In the genomic region with DNA sequence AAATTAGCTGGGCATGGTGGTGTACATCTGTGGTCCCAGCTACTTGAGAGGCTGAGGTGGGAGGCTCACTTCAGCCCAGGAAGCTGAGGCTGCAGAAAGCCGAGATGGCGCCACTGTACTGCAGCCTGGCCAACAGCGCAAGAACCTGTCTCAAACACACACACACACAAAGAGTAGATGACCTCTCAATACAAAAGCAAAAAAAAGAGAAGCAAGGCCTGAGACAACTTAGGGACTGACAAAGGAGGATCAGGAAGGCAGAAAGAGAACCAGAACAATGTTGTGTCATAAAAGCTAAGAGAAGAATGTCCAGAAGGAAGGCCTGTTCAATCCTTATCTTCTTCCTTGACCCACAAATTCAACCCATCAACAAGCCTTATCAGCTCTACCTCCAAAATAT, we compare ENCODE assay signal across 21 cellular contexts. TPM values are rescaled to one million over a fixed set of nuclear protein-coding genes. Genes with fewer than 3 reads are reported as not detected.
DNase-seq lines count a peak whose midpoint lies in the region; ATAC-seq and TF ChIP-seq lines count a peak whose summit lies in the region.
"Had no signal": no experiment of that assay in that cellular context is flagged by ENCODE, and none has a peak within 500 bp of the region (broad histone marks: within the 10 kb centered on the region; RNA-seq: fewer than 3 reads in every experiment).

No MANE protein-coding gene starts in this region.

- intact Hi-C loops in CD8-positive, alpha-beta T cell (cut with DNase I, micrococcal nuclease): no loop called here
- intact Hi-C loops in activated T-helper 1 cell treated with anti-CD3 and anti-CD28 coated beads, Interleukin-12 subunit alpha, Interleukin-12 subunit beta, Interleukin-2, Interleukin-4 antibody, amounts not matched to agents 30 ng/mL and 10 ng/mL and 1 ng/mL, durations not matched to agents 14 hours and 24 hours and 36 hours (cut with micrococcal nuclease): no loop called here
- intact Hi-C loops in activated T-helper 2 cell treated with anti-CD3 and anti-CD28 coated beads, Interferon-gamma antibody, Interleukin-2, Interleukin-4, amounts not matched to agents 10 μg/mL and 5 μg/mL and 100 μg/mL, durations not matched to agents 14 hours and 24 hours and 36 hours (cut with micrococcal nuclease): no loop called here
- intact Hi-C loops in activated CD4-positive, alpha-beta memory T cell treated with anti-CD3 and anti-CD28 coated beads for 36 hours (cut with micrococcal nuclease): no loop called here

- DNase-seq in CD1c-positive myeloid dendritic cell (ENCODE audit: extremely low spot score): peak; percentile 47
- DNase-seq in CD8-positive, alpha-beta T cell: no peak
- no peak for DNase-seq in activated T-helper 1 cell treated with anti-CD3 and anti-CD28 coated beads, Interleukin-12 subunit alpha, Interleukin-12 subunit beta, Interleukin-2, Interleukin-4 antibody, amounts not matched to agents 30 ng/mL and 10 ng/mL and 1 ng/mL, durations not matched to agents 14 hours and 24 hours and 36 hours (ENCODE audit: low spot score)
- no peak for DNase-seq in nephron progenitor cell
- DNase-seq in NCI-H2196 treated with DMSO at 0.1 percent for 48 hours (lab: John Stamatoyannopoulos, UW; ENCODE audit: unreplicated experiment): no peak
- DNase-seq in activated T-helper 2 cell treated with anti-CD3 and anti-CD28 coated beads, Interferon-gamma antibody, Interleukin-2, Interleukin-4, amounts not matched to agents 10 μg/mL and 5 μg/mL and 100 μg/mL, durations not matched to agents 14 hours and 24 hours and 36 hours (ENCODE audit: low spot score): no peak
- DNase-seq in activated CD4-positive, alpha-beta memory T cell treated with anti-CD3 and anti-CD28 coated beads for 36 hours: no peak
- DNase-seq: activated CD4-positive, alpha-beta T cell treated with anti-CD3 and anti-CD28 coated beads for 48 hours; activated gamma-delta T cell treated with Interleukin-2 at 50 U/mL for 16 hours; anterior cingulate cortex; COR-L47; DMS79; glutamatergic neuron; KG1; NCI-H1694 treated with DMSO at 0.1 percent for 48 hours; NCI-H774; SHP77 treated with DMSO at 0.1 percent for 48 hours; T-cell; uterus had no signal

- no peak overlapping the region for H3K27ac ChIP-seq in CD8-positive, alpha-beta T cell (ENCODE audit: low read depth, low read length)
- H3K27ac ChIP-seq: right lobe of liver, uterus had no signal

- ATAC-seq in CD8-positive, alpha-beta T cell: no peak
- ATAC-seq: T-cell had no signal

- H3K9me3 ChIP-seq in CD8-positive, alpha-beta T cell (ENCODE audit: low read length): no peaks in the 10 kb centered on the region
- H3K9me3 ChIP-seq: right lobe of liver, uterus had no signal

- peak overlapping the region; percentile 55 for H3K27ac Mint-ChIP-seq in CD8-positive, alpha-beta T cell
- H3K27ac Mint-ChIP-seq in activated T-helper 1 cell treated with anti-CD3 and anti-CD28 coated beads, Interleukin-12 subunit alpha, Interleukin-12 subunit beta, Interleukin-2, Interleukin-4 antibody, amounts not matched to agents 30 ng/mL and 10 ng/mL and 1 ng/mL, durations not matched to agents 14 hours and 24 hours and 36 hours: peak overlapping the region; percentile 49
- H3K27ac Mint-ChIP-seq in nephron progenitor cell: no peak overlapping the region
- no peak overlapping the region for H3K27ac Mint-ChIP-seq in activated T-helper 2 cell treated with anti-CD3 and anti-CD28 coated beads, Interferon-gamma antibody, Interleukin-2, Interleukin-4, amounts not matched to agents 10 μg/mL and 5 μg/mL and 100 μg/mL, durations not matched to agents 14 hours and 24 hours and 36 hours
- no peak overlapping the region for H3K27ac Mint-ChIP-seq in activated CD4-positive, alpha-beta memory T cell treated with anti-CD3 and anti-CD28 coated beads for 36 hours

- peaks cover 45% of the 10 kb centered on the region for H3K4me1 ChIP-seq in CD8-positive, alpha-beta T cell (ENCODE audit: insufficient read depth, low read length)

- POLR2A ChIA-PET in CD8-positive, alpha-beta T cell (lab: Charles Lee): no interaction called here
- POLR2A ChIA-PET in activated CD4-positive, alpha-beta memory T cell treated with anti-CD3 and anti-CD28 coated beads for 36 hours (lab: Charles Lee): no interaction called here

- CTCF ChIA-PET in CD8-positive, alpha-beta T cell (lab: Charles Lee): interaction anchor here (0.7 kb wide), 1 partner anchor 135 kb away, joined by 5 read pairs; no protein-coding TSS in a partner anchor
- CTCF ChIA-PET in activated CD4-positive, alpha-beta memory T cell treated with anti-CD3 and anti-CD28 coated beads for 36 hours (lab: Charles Lee): no interaction called here

- TF ChIP-seq CTCF in CD8-positive, alpha-beta T cell (IDR thresholded peaks at IDR 0.05): no peak
- no peak for TF ChIP-seq CTCF in nephron progenitor cell (IDR thresholded peaks at IDR 0.05)

- H3K4me1 Mint-ChIP-seq in CD8-positive, alpha-beta T cell (ENCODE audit: low read depth): peaks cover 70% of the 10 kb centered on the region
- H3K4me1 Mint-ChIP-seq in activated T-helper 1 cell treated with anti-CD3 and anti-CD28 coated beads, Interleukin-12 subunit alpha, Interleukin-12 subunit beta, Interleukin-2, Interleukin-4 antibody, amounts not matched to agents 30 ng/mL and 10 ng/mL and 1 ng/mL, durations not matched to agents 14 hours and 24 hours and 36 hours (ENCODE audit: low read depth): peaks cover 53% of the 10 kb centered on the region
- H3K4me1 Mint-ChIP-seq in nephron progenitor cell: peaks cover 35% of the 10 kb centered on the region
- peaks cover 43% of the 10 kb centered on the region for H3K4me1 Mint-ChIP-seq in activated T-helper 2 cell treated with anti-CD3 and anti-CD28 coated beads, Interferon-gamma antibody, Interleukin-2, Interleukin-4, amounts not matched to agents 10 μg/mL and 5 μg/mL and 100 μg/mL, durations not matched to agents 14 hours and 24 hours and 36 hours (ENCODE audit: low read depth)
- H3K4me1 Mint-ChIP-seq in activated CD4-positive, alpha-beta memory T cell treated with anti-CD3 and anti-CD28 coated beads for 36 hours (ENCODE audit: low read depth): peaks cover 72% of the 10 kb centered on the region

- H3K4me3 Mint-ChIP-seq in CD8-positive, alpha-beta T cell: peak overlapping the region; percentile 0
- no peak overlapping the region for H3K4me3 Mint-ChIP-seq in activated T-helper 1 cell treated with anti-CD3 and anti-CD28 coated beads, Interleukin-12 subunit alpha, Interleukin-12 subunit beta, Interleukin-2, Interleukin-4 antibody, amounts not matched to agents 30 ng/mL and 10 ng/mL and 1 ng/mL, durations not matched to agents 14 hours and 24 hours and 36 hours
- H3K4me3 Mint-ChIP-seq in nephron progenitor cell: peak overlapping the region; percentile 11
- H3K4me3 Mint-ChIP-seq in activated T-helper 2 cell treated with anti-CD3 and anti-CD28 coated beads, Interferon-gamma antibody, Interleukin-2, Interleukin-4, amounts not matched to agents 10 μg/mL and 5 μg/mL and 100 μg/mL, durations not matched to agents 14 hours and 24 hours and 36 hours (ENCODE audit: low read depth): no peak overlapping the region
- H3K4me3 Mint-ChIP-seq in activated CD4-positive, alpha-beta memory T cell treated with anti-CD3 and anti-CD28 coated beads for 36 hours: no peak overlapping the region

- H3K27me3 ChIP-seq in CD8-positive, alpha-beta T cell (ENCODE audit: insufficient read depth, low read length): no peaks in the 10 kb centered on the region
- H3K27me3 ChIP-seq: cardiac muscle cell, right lobe of liver, uterus had no signal

- H3K36me3 ChIP-seq in CD8-positive, alpha-beta T cell (ENCODE audit: insufficient read depth, low read length): no peaks in the 10 kb centered on the region
- H3K36me3 ChIP-seq: cardiac muscle cell, right lobe of liver, uterus had no signal

- H3K36me3 Mint-ChIP-seq in CD8-positive, alpha-beta T cell: peaks cover 30% of the 10 kb centered on the region
- peaks cover 18% of the 10 kb centered on the region for H3K36me3 Mint-ChIP-seq in activated T-helper 1 cell treated with anti-CD3 and anti-CD28 coated beads, Interleukin-12 subunit alpha, Interleukin-12 subunit beta, Interleukin-2, Interleukin-4 antibody, amounts not matched to agents 30 ng/mL and 10 ng/mL and 1 ng/mL, durations not matched to agents 14 hours and 24 hours and 36 hours (ENCODE audit: low read depth)
- peaks cover 62% of the 10 kb centered on the region for H3K36me3 Mint-ChIP-seq in nephron progenitor cell (ENCODE audit: low read depth)
- H3K36me3 Mint-ChIP-seq in activated T-helper 2 cell treated with anti-CD3 and anti-CD28 coated beads, Interferon-gamma antibody, Interleukin-2, Interleukin-4, amounts not matched to agents 10 μg/mL and 5 μg/mL and 100 μg/mL, durations not matched to agents 14 hours and 24 hours and 36 hours (ENCODE audit: low read depth): peaks cover 49% of the 10 kb centered on the region
- peaks cover 18% of the 10 kb centered on the region for H3K36me3 Mint-ChIP-seq in activated CD4-positive, alpha-beta memory T cell treated with anti-CD3 and anti-CD28 coated beads for 36 hours

- H3K9me3 Mint-ChIP-seq in CD8-positive, alpha-beta T cell: no peaks in the 10 kb centered on the region
- no peaks in the 10 kb centered on the region for H3K9me3 Mint-ChIP-seq in activated T-helper 1 cell treated with anti-CD3 and anti-CD28 coated beads, Interleukin-12 subunit alpha, Interleukin-12 subunit beta, Interleukin-2, Interleukin-4 antibody, amounts not matched to agents 30 ng/mL and 10 ng/mL and 1 ng/mL, durations not matched to agents 14 hours and 24 hours and 36 hours
- peaks cover 19% of the 10 kb centered on the region for H3K9me3 Mint-ChIP-seq in nephron progenitor cell
- no peaks in the 10 kb centered on the region for H3K9me3 Mint-ChIP-seq in activated T-helper 2 cell treated with anti-CD3 and anti-CD28 coated beads, Interferon-gamma antibody, Interleukin-2, Interleukin-4, amounts not matched to agents 10 μg/mL and 5 μg/mL and 100 μg/mL, durations not matched to agents 14 hours and 24 hours and 36 hours
- no peaks in the 10 kb centered on the region for H3K9me3 Mint-ChIP-seq in activated CD4-positive, alpha-beta memory T cell treated with anti-CD3 and anti-CD28 coated beads for 36 hours
- H3K9me3 Mint-ChIP-seq: T-cell had no signal

- no peak overlapping the region for H3K4me3 ChIP-seq in CD8-positive, alpha-beta T cell (ENCODE audit: low read depth, low read length)
- H3K4me3 ChIP-seq: cardiac muscle cell, right lobe of liver, uterus had no signal

- no peaks in the 10 kb centered on the region for H3K27me3 Mint-ChIP-seq in CD8-positive, alpha-beta T cell (ENCODE audit: low read depth)
- no peaks in the 10 kb centered on the region for H3K27me3 Mint-ChIP-seq in activated T-helper 1 cell treated with anti-CD3 and anti-CD28 coated beads, Interleukin-12 subunit alpha, Interleukin-12 subunit beta, Interleukin-2, Interleukin-4 antibody, amounts not matched to agents 30 ng/mL and 10 ng/mL and 1 ng/mL, durations not matched to agents 14 hours and 24 hours and 36 hours (ENCODE audit: insufficient read depth)
- peaks cover 4% of the 10 kb centered on the region for H3K27me3 Mint-ChIP-seq in nephron progenitor cell (ENCODE audit: low read depth, poor library complexity)
- no peaks in the 10 kb centered on the region for H3K27me3 Mint-ChIP-seq in activated T-helper 2 cell treated with anti-CD3 and anti-CD28 coated beads, Interferon-gamma antibody, Interleukin-2, Interleukin-4, amounts not matched to agents 10 μg/mL and 5 μg/mL and 100 μg/mL, durations not matched to agents 14 hours and 24 hours and 36 hours (ENCODE audit: low read depth)
- no peaks in the 10 kb centered on the region for H3K27me3 Mint-ChIP-seq in activated CD4-positive, alpha-beta memory T cell treated with anti-CD3 and anti-CD28 coated beads for 36 hours
- H3K27me3 Mint-ChIP-seq: T-cell had no signal

RNA-seq across cellular contexts. Expression of a gene that starts 18.5 kb away (rescaled TPM):
- total RNA-seq in CD8-positive, alpha-beta T cell: 10 to 100 TPM; 91.6 to 95.0 TPM
- total RNA-seq in activated T-helper 1 cell treated with anti-CD3 and anti-CD28 coated beads, Interleukin-12 subunit alpha, Interleukin-12 subunit beta, Interleukin-2, Interleukin-4 antibody, amounts not matched to agents 30 ng/mL and 10 ng/mL and 1 ng/mL, durations not matched to agents 14 hours and 24 hours and 36 hours: 108 and 109 TPM in 2 replicates
- total RNA-seq in activated T-helper 2 cell treated with anti-CD3 and anti-CD28 coated beads, Interferon-gamma antibody, Interleukin-2, Interleukin-4, amounts not matched to agents 10 μg/mL and 5 μg/mL and 100 μg/mL, durations not matched to agents 14 hours and 24 hours and 36 hours: 125 and 128 TPM in 2 replicates
- total RNA-seq in activated CD4-positive, alpha-beta memory T cell treated with anti-CD3 and anti-CD28 coated beads for 36 hours: 100 to 1,000 TPM; 109 to 110 TPM

Comparison
In these comparisons a context has a peak if more than half of its experiments do, and no peak if none do; other contexts are left out.
1. H3K27ac Mint-ChIP-seq: peak in CD8-positive, alpha-beta T cell (single experiment) and activated T-helper 1 cell treated with anti-CD3 and anti-CD28 coated beads, Interleukin-12 subunit alpha, Interleukin-12 subunit beta, Interleukin-2, Interleukin-4 antibody, amounts not matched to agents 30 ng/mL and 10 ng/mL and 1 ng/mL, durations not matched to agents 14 hours and 24 hours and 36 hours (single experiment); none in nephron progenitor cell (single experiment), activated T-helper 2 cell treated with anti-CD3 and anti-CD28 coated beads, Interferon-gamma antibody, Interleukin-2, Interleukin-4, amounts not matched to agents 10 μg/mL and 5 μg/mL and 100 μg/mL, durations not matched to agents 14 hours and 24 hours and 36 hours (single experiment) and activated CD4-positive, alpha-beta memory T cell treated with anti-CD3 and anti-CD28 coated beads for 36 hours (single experiment).
2. H3K4me3 Mint-ChIP-seq: peak in CD8-positive, alpha-beta T cell (single experiment) and nephron progenitor cell (single experiment); none in activated T-helper 1 cell treated with anti-CD3 and anti-CD28 coated beads, Interleukin-12 subunit alpha, Interleukin-12 subunit beta, Interleukin-2, Interleukin-4 antibody, amounts not matched to agents 30 ng/mL and 10 ng/mL and 1 ng/mL, durations not matched to agents 14 hours and 24 hours and 36 hours (single experiment), activated T-helper 2 cell treated with anti-CD3 and anti-CD28 coated beads, Interferon-gamma antibody, Interleukin-2, Interleukin-4, amounts not matched to agents 10 μg/mL and 5 μg/mL and 100 μg/mL, durations not matched to agents 14 hours and 24 hours and 36 hours (single experiment) and activated CD4-positive, alpha-beta memory T cell treated with anti-CD3 and anti-CD28 coated beads for 36 hours (single experiment).